13 cellular contexts compared by ENCODE assay signal in genomic region chr15:83928392-83928734, GRCh38.
DNase-seq lines count a peak whose midpoint lies in the region; ATAC-seq and TF ChIP-seq lines count a peak whose summit lies in the region.
"Had no signal": no experiment of that assay in that cellular context is flagged by ENCODE, and none has a peak within 500 bp of the region (broad histone marks: within the 10 kb centered on the region; RNA-seq: fewer than 3 reads in every experiment).

No MANE protein-coding gene starts in this region.

- peaks cover 11% of the 10 kb centered on the region for H3K27me3 Mint-ChIP-seq in activated naive CD8-positive, alpha-beta T cell
- peaks cover 9% of the 10 kb centered on the region for H3K27me3 Mint-ChIP-seq in activated naive CD8-positive, alpha-beta T cell treated with anti-CD3 and anti-CD28 coated beads, Interleukin-2, amount 50 U/mL, for 24 hours
- H3K27me3 Mint-ChIP-seq in CD14-positive monocyte (ENCODE audit: low read depth in 3 of 3): peaks cover 1 to 3% (median 2%) of the 10 kb centered on the region in 3 donors

- 51 to 54% methylated on average over 1 of the region's 1 CpG for WGBS in upper lobe of left lung, 2 donors

- no peak for TF ChIP-seq EP300 in upper lobe of left lung (IDR thresholded peaks at IDR 0.05)

- peaks cover 0 to 5% (median 4%) of the 10 kb centered on the region in 3 donors for H3K36me3 ChIP-seq in tibial artery
- no peaks in the 10 kb centered on the region for H3K36me3 ChIP-seq in upper lobe of left lung

- H3K9me3 ChIP-seq in tibial artery: no peaks in the 10 kb centered on the region
- no peaks in the 10 kb centered on the region for H3K9me3 ChIP-seq in upper lobe of left lung
- H3K9me3 ChIP-seq: heart left ventricle had no signal

- no peak for ATAC-seq in activated naive CD8-positive, alpha-beta T cell treated with anti-CD3 and anti-CD28 coated beads, Interleukin-2, amount 50 U/mL, for 24 hours
- peak; percentile 83 for ATAC-seq in GM21529 (IDR thresholded peaks at IDR 0.05; ENCODE audit: unreplicated experiment)
- ATAC-seq in HG03175 (IDR thresholded peaks at IDR 0.05; ENCODE audit: unreplicated experiment): peak; percentile 87
- ATAC-seq in upper lobe of left lung (ENCODE audit: low FRiP score in 2 of 2): no peak
- ATAC-seq: heart left ventricle; stimulated activated naive B cell treated with anti-CD40 and anti-IgM and Interleukin-4, amounts not matched to agents 10 μg/mL and 1 μg/mL and 100 μg/mL, for 72 hours had no signal

- H3K4me3 ChIP-seq in tibial artery (no peak overlapping the region), upper lobe of left lung (no peak overlapping the region)
- H3K4me3 ChIP-seq: heart left ventricle had no signal

- H3K9me3 Mint-ChIP-seq in activated naive CD8-positive, alpha-beta T cell (ENCODE audit: low read depth): peaks cover 8% of the 10 kb centered on the region
- peaks cover 5% of the 10 kb centered on the region for H3K9me3 Mint-ChIP-seq in activated naive CD8-positive, alpha-beta T cell treated with anti-CD3 and anti-CD28 coated beads, Interleukin-2, amount 50 U/mL, for 24 hours
- peaks cover 0 to 10% (median 5%) of the 10 kb centered on the region in 7 donors for H3K9me3 Mint-ChIP-seq in CD14-positive monocyte

- no peaks in the 10 kb centered on the region for H3K36me3 Mint-ChIP-seq in activated naive CD8-positive, alpha-beta T cell
- H3K36me3 Mint-ChIP-seq in activated naive CD8-positive, alpha-beta T cell treated with anti-CD3 and anti-CD28 coated beads, Interleukin-2, amount 50 U/mL, for 24 hours (ENCODE audit: low read depth): no peaks in the 10 kb centered on the region
- H3K36me3 Mint-ChIP-seq in CD14-positive monocyte: no peaks in the 10 kb centered on the region
- H3K36me3 Mint-ChIP-seq: stimulated activated naive B cell treated with anti-CD40 and anti-IgM and Interleukin-4, amounts not matched to agents 10 μg/mL and 1 μg/mL and 100 μg/mL, for 72 hours had no signal

- H3K27ac Mint-ChIP-seq in activated naive CD8-positive, alpha-beta T cell: peak overlapping the region; percentile 36
- no peak overlapping the region for H3K27ac Mint-ChIP-seq in activated naive CD8-positive, alpha-beta T cell treated with anti-CD3 and anti-CD28 coated beads, Interleukin-2, amount 50 U/mL, for 24 hours
- H3K27ac Mint-ChIP-seq in CD14-positive monocyte: no peak overlapping the region
- H3K27ac Mint-ChIP-seq: stimulated activated naive B cell treated with anti-CD40 and anti-IgM and Interleukin-4, amounts not matched to agents 10 μg/mL and 1 μg/mL and 100 μg/mL, for 72 hours had no signal

- H3K27ac ChIP-seq in tibial artery (peak overlapping the region; percentile 69 to 72), upper lobe of left lung (no peak overlapping the region)

- no peak overlapping the region for H3K4me3 Mint-ChIP-seq in activated naive CD8-positive, alpha-beta T cell
- no peak overlapping the region for H3K4me3 Mint-ChIP-seq in activated naive CD8-positive, alpha-beta T cell treated with anti-CD3 and anti-CD28 coated beads, Interleukin-2, amount 50 U/mL, for 24 hours
- H3K4me3 Mint-ChIP-seq in CD14-positive monocyte: no peak overlapping the region
- H3K4me3 Mint-ChIP-seq: stimulated activated naive B cell treated with anti-CD40 and anti-IgM and Interleukin-4, amounts not matched to agents 10 μg/mL and 1 μg/mL and 100 μg/mL, for 72 hours had no signal

- intact Hi-C loops in tibial artery (cut with DNase I; ENCODE audit: low total_unique reads): no loop called here
- intact Hi-C loops in CD14-positive monocyte (cut with micrococcal nuclease): no loop called here

- TF ChIP-seq POLR2A in upper lobe of left lung (IDR thresholded peaks at IDR 0.05): no peak

- no peak for TF ChIP-seq CTCF in tibial artery (IDR thresholded peaks at IDR 0.05)
- TF ChIP-seq CTCF in CD14-positive monocyte (IDR thresholded peaks at IDR 0.05): no peak
- no peak for TF ChIP-seq CTCF in upper lobe of left lung (IDR thresholded peaks at IDR 0.05)

- H3K4me1 Mint-ChIP-seq in activated naive CD8-positive, alpha-beta T cell (ENCODE audit: low read depth): peaks cover 7% of the 10 kb centered on the region
- H3K4me1 Mint-ChIP-seq in activated naive CD8-positive, alpha-beta T cell treated with anti-CD3 and anti-CD28 coated beads, Interleukin-2, amount 50 U/mL, for 24 hours: peaks cover 12% of the 10 kb centered on the region
- H3K4me1 Mint-ChIP-seq in CD14-positive monocyte: no peaks in the 10 kb centered on the region
- H3K4me1 Mint-ChIP-seq: stimulated activated naive B cell treated with anti-CD40 and anti-IgM and Interleukin-4, amounts not matched to agents 10 μg/mL and 1 μg/mL and 100 μg/mL, for 72 hours had no signal

- no peaks in the 10 kb centered on the region for H3K27me3 ChIP-seq in tibial artery
- no peaks in the 10 kb centered on the region for H3K27me3 ChIP-seq in upper lobe of left lung
- H3K27me3 ChIP-seq: heart left ventricle had no signal

- DNase-seq in activated naive CD8-positive, alpha-beta T cell treated with anti-CD3 and anti-CD28 coated beads, Interleukin-2, amount 50 U/mL, for 24 hours: no peak
- DNase-seq in tibial artery (no peak), CD14-positive monocyte (ENCODE audit: low spot score) (no peak), upper lobe of left lung (no peak)
- no peak for DNase-seq in activated CD4-positive, CD25-positive, alpha-beta regulatory T cell (lab: John Stamatoyannopoulos, UW)
- DNase-seq: activated gamma-delta T cell; heart left ventricle; mesenchymal stem cell; NCI-H524; stimulated activated naive B cell treated with anti-CD40 and anti-IgM and Interleukin-4, amounts not matched to agents 10 μg/mL and 1 μg/mL and 100 μg/mL, for 72 hours had no signal

- H3K4me1 ChIP-seq in tibial artery: peaks cover 0 to 47% (median 19%) of the 10 kb centered on the region in 4 donors
- H3K4me1 ChIP-seq in upper lobe of left lung: peaks cover 0 to 12% (median 6%) of the 10 kb centered on the region in 4 donors

Comparison
In these comparisons a context has a peak if more than half of its experiments do, and no peak if none do; other contexts are left out.
1. ATAC-seq: peak in GM21529 (single experiment) and HG03175 (single experiment); none in activated naive CD8-positive, alpha-beta T cell treated with anti-CD3 and anti-CD28 coated beads, Interleukin-2, amount 50 U/mL, for 24 hours (single experiment) and upper lobe of left lung (0 of 2).
2. H3K27ac ChIP-seq: peak in tibial artery (2 of 2); none in upper lobe of left lung (0 of 4).